Comparison of ENCODE assay signal across 1 cellular context in genomic region chr11:125948278-125949051, GRCh38.
TF ChIP-seq lines count a peak whose summit lies in the region.

No MANE protein-coding gene starts in this region.

TF ChIP-seq in K562, 482 proteins besides CTCF, POLR2A, EP300 and RAD21:
- no peak for TF ChIP-seq SPI1 (IDR thresholded peaks at IDR 0.05; ENCODE audit: borderline replicate concordance, low read depth, low read length)
- no peak for TF ChIP-seq AFF1 (IDR thresholded peaks at IDR 0.05; ENCODE audit: low read depth in 1 of 2, partially characterized antibody in 2 of 2)
- TF ChIP-seq ZNF830 (CRISPR knock-in tag; IDR thresholded peaks at IDR 0.05) = no peak
- no peak for TF ChIP-seq RBM15 (IDR thresholded peaks at IDR 0.05; ENCODE audit: insufficient read depth, low read length)
- no peak for TF ChIP-seq ZNF444 (CRISPR knock-in tag; IDR thresholded peaks at IDR 0.05)
- no peak for TF ChIP-seq PBX2 (CRISPR knock-in tag; IDR thresholded peaks at IDR 0.05; ENCODE audit: low read depth)
- TF ChIP-seq PBX2 (tag; conservative IDR thresholded peaks at IDR 0.05; ENCODE audit: low read depth) = no peak
